12 cellular contexts compared by ENCODE assay signal in genomic region chr4:150126880-150127236, GRCh38. TPM values are rescaled to one million over a fixed set of nuclear protein-coding genes. Genes with fewer than 3 reads are reported as not detected.
DNase-seq lines count a peak whose midpoint lies in the region; ATAC-seq and TF ChIP-seq lines count a peak whose summit lies in the region.
"Had no signal": no experiment of that assay in that cellular context is flagged by ENCODE, and none has a peak within 500 bp of the region (broad histone marks: within the 10 kb centered on the region; RNA-seq: fewer than 3 reads in every experiment).

No MANE protein-coding gene starts in this region.

- no peak overlapping the region for H3K4me3 ChIP-seq in hepatocyte
- H3K4me3 ChIP-seq: sigmoid colon had no signal

- ATAC-seq in GM21515 (IDR thresholded peaks at IDR 0.05; ENCODE audit: unreplicated experiment) = peak; percentile 60
- ATAC-seq in HG02970 (IDR thresholded peaks at IDR 0.05; ENCODE audit: low FRiP score, unreplicated experiment) = no peak

- H3K4me1 ChIP-seq in hepatocyte (ENCODE audit: insufficient read depth) = no peaks in the 10 kb centered on the region

- H3K4me3 Mint-ChIP-seq in CD14-positive monocyte = peak overlapping the region in 1 of 2 donors; percentile 60
- H3K4me3 Mint-ChIP-seq: dendritic cell treated with granulocyte-macrophage colony-stimulating factor and Interleukin-4, amounts not matched to agents 40 ng/mL and 50 ng/mL, for 4 days had no signal

- WGBS in hepatocyte (ENCODE audit: low lambda C conversion rate, missing lambda C conversion rate) = 52% methylated on average over 1 of the region's 1 CpG

- no peak for DNase-seq in CD14-positive monocyte (ENCODE audit: low spot score)
- DNase-seq in HS-5 (ENCODE audit: low read depth) = peak; percentile 71
- peak; percentile 60 for DNase-seq in dedifferentiated amniotic fluid mesenchymal stem cell (ENCODE audit: extremely low spot score)
- DNase-seq in stimulated activated CD4-positive, alpha-beta T cell treated with anti-CD3 and anti-CD28 coated beads, Interleukin-2, amount 100 ng/mL, for 24 hours = no peak
- DNase-seq in hepatocyte (ENCODE audit: low spot score) = no peak
- no peak for DNase-seq in T-helper 9 cell
- DNase-seq: islet precursor cell, sigmoid colon had no signal

- TF ChIP-seq CTCF in CD14-positive monocyte (IDR thresholded peaks at IDR 0.05) = no peak
- TF ChIP-seq CTCF in hepatocyte (IDR thresholded peaks at IDR 0.05; ENCODE audit: poor library complexity) = no peak

- H3K36me3 Mint-ChIP-seq in CD14-positive monocyte = no peaks in the 10 kb centered on the region

- peaks cover under 1 to 3% (median 2%) of the 10 kb centered on the region in 7 donors for H3K9me3 Mint-ChIP-seq in CD14-positive monocyte

- no peak overlapping the region for H2AFZ ChIP-seq in hepatocyte

- H3K27ac ChIP-seq in hepatocyte = no peak overlapping the region
- H3K27ac ChIP-seq: C4-2B had no signal

- no peaks in the 10 kb centered on the region for H3K79me2 ChIP-seq in hepatocyte

- no peaks in the 10 kb centered on the region for H3K27me3 ChIP-seq in hepatocyte
- H3K27me3 ChIP-seq: sigmoid colon had no signal

- H3K36me3 ChIP-seq in hepatocyte (replicated peaks; ENCODE audit: insufficient read depth, low read depth) = no peaks in the 10 kb centered on the region
- H3K36me3 ChIP-seq: sigmoid colon had no signal

- H3K9me2 ChIP-seq in hepatocyte (replicated peaks; ENCODE audit: insufficient read depth) = no peaks in the 10 kb centered on the region

- peaks cover 3% of the 10 kb centered on the region for H3K9me3 ChIP-seq in hepatocyte (ENCODE audit: low read depth)

- no peaks in the 10 kb centered on the region for H3K27me3 Mint-ChIP-seq in CD14-positive monocyte (ENCODE audit: low read depth in 3 of 3)

- peaks cover 21% of the 10 kb centered on the region for H3K4me1 Mint-ChIP-seq in CD14-positive monocyte

- no peak overlapping the region for H3K4me2 ChIP-seq in hepatocyte

- intact Hi-C loops in CD14-positive monocyte (cut with micrococcal nuclease) = no loop called here

- H4K20me1 ChIP-seq in hepatocyte (ENCODE audit: insufficient read depth, poor library complexity, severe bottlenecking) = no peaks in the 10 kb centered on the region

- H3K27ac Mint-ChIP-seq in CD14-positive monocyte = peak overlapping the region in 5 of 7 donors; percentile 49 to 72 (median 61)
- H3K27ac Mint-ChIP-seq: dendritic cell treated with granulocyte-macrophage colony-stimulating factor and Interleukin-4, amounts not matched to agents 40 ng/mL and 50 ng/mL, for 4 days had no signal

RNA-seq across cellular contexts. Expression of gene DCLK2, which starts 48.6 kb away (rescaled TPM):
- polyA plus RNA-seq in CD14-positive monocyte = not detected
- total RNA-seq in hepatocyte = 2.2 and 2.8 TPM in 2 replicates
- polyA plus RNA-seq in hepatocyte = 1.5 and 2.7 TPM in 2 replicates

Comparison
In these comparisons a context has a peak if more than half of its experiments do, and no peak if none do; other contexts are left out.
1. DNase-seq: peak in HS-5 (single experiment) and dedifferentiated amniotic fluid mesenchymal stem cell (single experiment); none in CD14-positive monocyte (single experiment), stimulated activated CD4-positive, alpha-beta T cell treated with anti-CD3 and anti-CD28 coated beads, Interleukin-2, amount 100 ng/mL, for 24 hours (0 of 2), hepatocyte (single experiment) and T-helper 9 cell (single experiment).